In the genomic region with DNA sequence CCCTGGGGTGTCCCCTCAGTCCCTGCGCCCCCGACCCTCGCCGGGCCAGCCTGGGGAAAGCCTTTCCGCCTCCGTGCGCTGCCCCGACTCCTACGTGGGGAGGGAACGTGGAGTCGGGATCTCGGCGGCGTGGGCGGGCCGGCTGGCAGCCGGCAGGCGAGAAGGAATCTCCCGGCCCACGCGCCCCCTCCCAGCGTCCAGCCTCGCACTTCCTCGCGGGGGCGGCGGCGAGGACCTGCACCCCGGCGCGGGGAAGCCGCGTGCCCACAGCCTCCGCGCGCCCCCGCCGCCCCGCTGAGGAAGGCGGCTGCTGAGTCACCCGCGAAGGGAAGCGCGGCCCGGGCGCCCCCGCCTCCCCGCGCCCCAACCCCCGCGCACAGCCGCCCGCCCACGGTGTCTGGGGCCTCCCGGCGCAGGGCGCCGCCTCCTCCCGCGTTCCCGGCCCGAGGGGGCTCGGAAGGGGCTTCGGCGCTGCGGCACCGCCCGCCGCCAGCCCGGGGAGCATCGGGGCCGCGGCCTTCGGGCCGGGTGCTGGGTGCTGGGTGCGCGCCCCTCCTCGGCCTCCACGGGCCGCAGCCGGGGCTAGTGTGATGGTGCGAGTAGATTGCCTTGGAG, we compare ENCODE assay signal across 9 cellular contexts. TPM values are rescaled to one million over a fixed set of nuclear protein-coding genes. Genes with fewer than 3 reads are reported as not detected.
DNase-seq lines count a peak whose midpoint lies in the region; ATAC-seq and TF ChIP-seq lines count a peak whose summit lies in the region.
"Not testable (repeated sequence)": the region's sequence is repeated elsewhere in the genome, so short reads cannot be mapped to it uniquely, and the experiment has no call there.
"Had no signal": no experiment of that assay in that cellular context is flagged by ENCODE, and none has a peak within 500 bp of the region (broad histone marks: within the 10 kb centered on the region; RNA-seq: fewer than 3 reads in every experiment).

No MANE protein-coding gene starts in this region.

- H3K4me1 Mint-ChIP-seq in H9 (peaks cover 9 to 14% of the 10 kb centered on the region in 2 experiments; a peak in 3 of 4 replicates), neural progenitor cell (peaks cover 14% of the 10 kb centered on the region)
- H3K4me1 Mint-ChIP-seq in T-cell; activated T-cell treated with anti-CD3 and anti-CD28 coated beads, Interleukin-2, amount 50 U/mL, for 4 hours (ENCODE audit: low read depth): not testable (repeated sequence)

- H3K23ac ChIP-seq in H9 (ENCODE audit: insufficient read length, low read depth, low read length), result not testable (repeated sequence)

- not testable (repeated sequence) for H3K9me3 ChIP-seq in H9 (ENCODE audit: control insufficient read depth, low read depth, low read length); neural progenitor cell (ENCODE audit: low read depth)

- H3K79me1 ChIP-seq in H9 (ENCODE audit: insufficient read depth, low read depth, low read length, poor library complexity, severe bottlenecking), result not testable (repeated sequence)

- H3K23me2 ChIP-seq in H9 (ENCODE audit: insufficient read length, low read depth, low read length, poor library complexity, severe bottlenecking), result not testable (repeated sequence)

- not testable (repeated sequence) for H3K36me3 ChIP-seq in neural progenitor cell

- H3K27ac ChIP-seq in H9 (ENCODE audit: insufficient read length, low read depth, low read length); foreskin keratinocyte; neural progenitor cell: not testable (repeated sequence)

- H2BK5ac ChIP-seq in H9 (ENCODE audit: insufficient read length, low read length), result not testable (repeated sequence)

- peak in 3 of 4 experiments; percentile 39 to 69 (median 46) for ATAC-seq in T-cell (replicated peaks in 1 of 4)
- peak; percentile 33 to 51 for ATAC-seq in activated T-cell treated with anti-CD3 and anti-CD28 coated beads, Interleukin-2, amount 50 U/mL, for 4 hours
- ATAC-seq in foreskin keratinocyte, result peak; percentile 30

- peak; percentile 26 for DNase-seq in H9
- peak in 1 of 34 experiments; percentile 7 for DNase-seq in T-cell
- peak; percentile 37 for DNase-seq in activated T-cell treated with anti-CD3 and anti-CD28 coated beads, Interleukin-2, amount 50 U/mL, for 4 hours
- DNase-seq in foreskin keratinocyte; neural progenitor cell (ENCODE audit: low spot score): not testable (repeated sequence)
- peak; percentile 51 for DNase-seq in islet precursor cell
- peak; percentile 33 for DNase-seq in stimulated activated CD4-positive, alpha-beta T cell treated with anti-CD3 and anti-CD28 coated beads, Interleukin-4, amount 100 ng/mL, for 1 hour

- POLR2A ChIA-PET in T-cell (lab: Charles Lee), result not testable (repeated sequence)

- H4K91ac ChIP-seq in H9 (ENCODE audit: insufficient read length, low read depth, low read length), result not testable (repeated sequence)

- H2BK20ac ChIP-seq in H9 (ENCODE audit: low read depth, low read length, poor library complexity, severe bottlenecking), result not testable (repeated sequence)

- H3K4me3 Mint-ChIP-seq in H9, result peak overlapping the region; percentile 41 to 73; a peak in 3 of 5 replicates
- H3K4me3 Mint-ChIP-seq in T-cell; activated T-cell treated with anti-CD3 and anti-CD28 coated beads, Interleukin-2, amount 50 U/mL, for 4 hours; neural progenitor cell: not testable (repeated sequence)

- not testable (repeated sequence) for H2BK15ac ChIP-seq in H9 (ENCODE audit: low read depth, low read length)

- not testable (repeated sequence) for H3K4me2 ChIP-seq in H9 (ENCODE audit: insufficient read depth, insufficient read length, low read length)
- H3K4me2 ChIP-seq in neural progenitor cell, result peak overlapping the region; percentile 72

- H4K8ac ChIP-seq in H9 (replicated peaks; ENCODE audit: insufficient read length, low read depth, low read length), result not testable (repeated sequence)

- not testable (repeated sequence) for H2AK5ac ChIP-seq in H9 (ENCODE audit: insufficient read length, low read length)

- peaks cover 72% of the 10 kb centered on the region for H3K27me3 Mint-ChIP-seq in H9 (ENCODE audit: low read depth)
- H3K27me3 Mint-ChIP-seq in T-cell, result peaks cover 53 to 72% of the 10 kb centered on the region in 2 donors
- H3K27me3 Mint-ChIP-seq in activated T-cell treated with anti-CD3 and anti-CD28 coated beads, Interleukin-2, amount 50 U/mL, for 4 hours (ENCODE audit: low read depth), result peaks cover 64% of the 10 kb centered on the region
- H3K27me3 Mint-ChIP-seq in neural progenitor cell (ENCODE audit: insufficient read depth, low read depth), result peaks cover 46% of the 10 kb centered on the region

- not testable (repeated sequence) for H3K4ac ChIP-seq in H9 (ENCODE audit: low read depth, low read length)

- H3K4me3 ChIP-seq in neural progenitor cell, result peak overlapping the region; percentile 35

- not testable (repeated sequence) for H4K20me1 ChIP-seq in H9 (ENCODE audit: control insufficient read depth, insufficient read depth, insufficient read length); neural progenitor cell (ENCODE audit: low read depth)

- H2BK12ac ChIP-seq in H9 (ENCODE audit: insufficient read length, low read depth, low read length), result not testable (repeated sequence)

- H3K79me2 ChIP-seq in H9 (ENCODE audit: insufficient read depth, low read length); neural progenitor cell (ENCODE audit: low read depth): not testable (repeated sequence)

- H2AFZ ChIP-seq in H9 (ENCODE audit: low read length); neural progenitor cell (replicated peaks): not testable (repeated sequence)

- not testable (repeated sequence) for H3K9me3 Mint-ChIP-seq in H9; T-cell; activated T-cell treated with anti-CD3 and anti-CD28 coated beads, Interleukin-2, amount 50 U/mL, for 4 hours; neural progenitor cell

- H2BK120ac ChIP-seq in H9 (ENCODE audit: low read depth, low read length, poor library complexity, severe bottlenecking), result not testable (repeated sequence)

- TF ChIP-seq CTCF in H9 (conservative IDR thresholded peaks at IDR 0.05); foreskin keratinocyte (conservative IDR thresholded peaks at IDR 0.05); neural progenitor cell (IDR thresholded peaks at IDR 0.05): not testable (repeated sequence)

- not testable (repeated sequence) for H3K56ac ChIP-seq in H9 (ENCODE audit: insufficient read length, low read depth, low read length)

- not testable (repeated sequence) for H4K5ac ChIP-seq in H9 (ENCODE audit: insufficient read length, low read depth, low read length)

- no CpG with 5 or more reads among the region's 82 CpGs for WGBS in H9 (ENCODE audit: extremely low coverage, insufficient read length, low lambda C conversion rate)

- not testable (repeated sequence) for H3K14ac ChIP-seq in H9 (ENCODE audit: insufficient read depth, low read length)

- not testable (repeated sequence) for H3K4me1 ChIP-seq in H9 (ENCODE audit: insufficient read depth, low read length); foreskin keratinocyte; neural progenitor cell

- H3K18ac ChIP-seq in H9 (ENCODE audit: insufficient read length, low read depth, low read length), result not testable (repeated sequence)

- H3K27ac Mint-ChIP-seq in H9, T-cell, neural progenitor cell: not testable (repeated sequence)

- not testable (repeated sequence) for H3T11ph ChIP-seq in H9 (ENCODE audit: low read length)

- H3K9ac ChIP-seq in H9 (ENCODE audit: extremely low read depth, insufficient read length, low read length); neural progenitor cell: not testable (repeated sequence)

- H3F3A ChIP-seq in neural progenitor cell (ENCODE audit: low read depth), result not testable (repeated sequence)

- CTCF ChIA-PET in T-cell (lab: Charles Lee), result not testable (repeated sequence)

- not testable (repeated sequence) for H3K27me3 ChIP-seq in H9 (ENCODE audit: insufficient read depth, low read length)
- peaks cover 64% of the 10 kb centered on the region for H3K27me3 ChIP-seq in foreskin keratinocyte
- peaks cover 83% of the 10 kb centered on the region for H3K27me3 ChIP-seq in neural progenitor cell

- H3K36me3 Mint-ChIP-seq in H9 (ENCODE audit: insufficient read depth in 1 of 3, low read depth in 3 of 3); T-cell; activated T-cell treated with anti-CD3 and anti-CD28 coated beads, Interleukin-2, amount 50 U/mL, for 4 hours (ENCODE audit: insufficient read depth); neural progenitor cell: not testable (repeated sequence)

RNA-seq across cellular contexts. Expression of gene IQSEC3, which starts 11.3 kb away (rescaled TPM):
- total RNA-seq in H9 (2021), result 0.50 and 0.55 TPM in 2 replicates
- total RNA-seq in T-cell, result 1 to 10 TPM in 4 of 5 donors, under 1 TPM in 1; 0.30 to 7.3 (median 2.9) TPM
- total RNA-seq in activated T-cell treated with anti-CD3 and anti-CD28 coated beads, Interleukin-2, amount 50 U/mL, for 4 hours, result under 1 TPM; 0.46 to 0.82 (median 0.51) TPM
- total RNA-seq in foreskin keratinocyte, result not detected in 2 replicates
- 0.01 TPM in 1 of 2 replicates, not detected in the other for polyA plus RNA-seq in foreskin keratinocyte
- total RNA-seq in neural progenitor cell (ENCODE audit: low replicate concordance), result 0.09 and 1.0 TPM in 2 replicates
- total RNA-seq: GM12878 had no signal
- polyA plus RNA-seq: CD14-positive monocyte, GM12878 had no signal
